9 cellular contexts compared by ENCODE assay signal in genomic region chr6:125753218-125753936, GRCh38. TPM values are rescaled to one million over a fixed set of nuclear protein-coding genes. Genes with fewer than 3 reads are reported as not detected.
DNase-seq lines count a peak whose midpoint lies in the region; ATAC-seq and TF ChIP-seq lines count a peak whose summit lies in the region.
"Had no signal": no experiment of that assay in that cellular context is flagged by ENCODE, and none has a peak within 500 bp of the region (broad histone marks: within the 10 kb centered on the region; RNA-seq: fewer than 3 reads in every experiment).

No MANE protein-coding gene starts in this region.

- H3K36me3 Mint-ChIP-seq in activated CD4-positive, alpha-beta T cell treated with anti-CD3 and anti-CD28 coated beads, Interleukin-2, amount 10 ng/mL, durations not matched to agents 7 days and 5 days (ENCODE audit: low read depth), result no peaks in the 10 kb centered on the region

- TF ChIP-seq POLR2A in gastroesophageal sphincter (IDR thresholded peaks at IDR 0.05) (no peak), transverse colon (IDR thresholded peaks at IDR 0.05) (no peak)

- peaks cover 75% of the 10 kb centered on the region for H3K27me3 ChIP-seq in gastroesophageal sphincter
- peaks cover 86% of the 10 kb centered on the region for H3K27me3 ChIP-seq in transverse colon

- H3K4me1 Mint-ChIP-seq in activated CD4-positive, alpha-beta T cell treated with anti-CD3 and anti-CD28 coated beads, Interleukin-2, amount 10 ng/mL, durations not matched to agents 7 days and 5 days, result peaks cover 16% of the 10 kb centered on the region

- no peak for ATAC-seq in gastroesophageal sphincter

- TF ChIP-seq EP300 in gastroesophageal sphincter (IDR thresholded peaks at IDR 0.05) (no peak), transverse colon (IDR thresholded peaks at IDR 0.05; ENCODE audit: low read depth) (no peak)

- H3K27ac ChIP-seq in gastroesophageal sphincter (no peak overlapping the region), transverse colon (no peak overlapping the region)

- intact Hi-C loops in transverse colon (cut with DNase I; ENCODE audit: low total_unique reads), result no loop called here

- TF ChIP-seq CTCF in gastroesophageal sphincter (IDR thresholded peaks at IDR 0.05) (peak in 3 of 4 experiments; percentile 22 to 56 (median 28)), transverse colon (IDR thresholded peaks at IDR 0.05) (peak in 4 of 5 experiments; percentile 18 to 38 (median 32))

- in situ Hi-C loops in transverse colon (cut with MboI; ENCODE audit: low pct_ligation_motif_present in 1 of 4, low pct_unique_long_range_greater_than_20kb in 1 of 4, low sequenced_read_pairs in 3 of 4), result loop anchor here in 3 of 4 donors (25.0 kb wide), 2 partner anchors 566 to 591 kb away; partner anchors contain the start of gene TPD52L1 (in 2 of the 3)

- no peak overlapping the region for H3K4me3 ChIP-seq in gastroesophageal sphincter
- H3K4me3 ChIP-seq in transverse colon, result no peak overlapping the region

- POLR2A ChIA-PET in activated CD4-positive, alpha-beta T cell treated with anti-CD3 and anti-CD28 coated beads, Interleukin-2, amount 10 ng/mL, durations not matched to agents 7 days and 5 days (lab: Charles Lee), result interaction anchor here (0.7 kb wide), 1 partner anchor 118 kb away, joined by 3 read pairs; no protein-coding TSS in a partner anchor

- no peak overlapping the region for H3K4me3 Mint-ChIP-seq in activated CD4-positive, alpha-beta T cell treated with anti-CD3 and anti-CD28 coated beads, Interleukin-2, amount 10 ng/mL, durations not matched to agents 7 days and 5 days

- H3K27ac Mint-ChIP-seq in activated CD4-positive, alpha-beta T cell treated with anti-CD3 and anti-CD28 coated beads, Interleukin-2, amount 10 ng/mL, durations not matched to agents 7 days and 5 days, result no peak overlapping the region

- DNase-seq in SKM-1 treated with dmso at 0.1 percent for 144 hours (lab: John Stamatoyannopoulos, UW; ENCODE audit: unreplicated experiment) (peak; percentile 37), SKM-1 (lab: John Stamatoyannopoulos, UW; ENCODE audit: unreplicated experiment) (no peak), RPMI8226 (peak; percentile 10), transverse colon (no peak), NCI-H226 (no peak)
- DNase-seq in stimulated activated CD4-positive, alpha-beta T cell treated with anti-CD3 and anti-CD28 coated beads, Interleukin-4, amount 100 ng/mL, for 24 hours, result no peak
- DNase-seq in activated CD4-positive, alpha-beta T cell treated with anti-CD3 and anti-CD28 coated beads, Interleukin-2, amount 10 ng/mL, durations not matched to agents 7 days and 5 days, result no peak

- no peaks in the 10 kb centered on the region for H3K9me3 Mint-ChIP-seq in activated CD4-positive, alpha-beta T cell treated with anti-CD3 and anti-CD28 coated beads, Interleukin-2, amount 10 ng/mL, durations not matched to agents 7 days and 5 days

- CTCF ChIA-PET in activated CD4-positive, alpha-beta T cell treated with anti-CD3 and anti-CD28 coated beads, Interleukin-2, amount 10 ng/mL, durations not matched to agents 7 days and 5 days (lab: Charles Lee), result interaction anchor here (0.8 to 1.9 kb wide), 5 partner anchors 8 to 443 kb away, joined by 3 to 4 read pairs (median 3); no protein-coding TSS in a partner anchor

- H3K9me3 ChIP-seq in gastroesophageal sphincter, result no peaks in the 10 kb centered on the region
- H3K9me3 ChIP-seq in transverse colon, result no peaks in the 10 kb centered on the region

- H3K36me3 ChIP-seq in gastroesophageal sphincter (no peaks in the 10 kb centered on the region), transverse colon (no peaks in the 10 kb centered on the region)

- WGBS in gastroesophageal sphincter (ENCODE audit: low coverage in 1 of 2), 2 donors, result 48 to 53% methylated on average over 5 of the region's 5 CpGs
- WGBS in transverse colon (ENCODE audit: low coverage in 1 of 2), 2 donors, result 33 to 38% methylated on average over 5 of the region's 5 CpGs

- H3K27me3 Mint-ChIP-seq in activated CD4-positive, alpha-beta T cell treated with anti-CD3 and anti-CD28 coated beads, Interleukin-2, amount 10 ng/mL, durations not matched to agents 7 days and 5 days, result peaks cover 61% of the 10 kb centered on the region

- H3K4me1 ChIP-seq in gastroesophageal sphincter (peaks cover 0 to 22% (median 3%) of the 10 kb centered on the region in 3 donors), transverse colon (peaks cover 6 to 25% (median 14%) of the 10 kb centered on the region in 4 donors)

RNA-seq across cellular contexts. Expression of gene HEY2, which starts 3.9 kb away (rescaled TPM):
- total RNA-seq in gastroesophageal sphincter (1 to 10 TPM; 1.1 to 2.3 (median 2.1) TPM), transverse colon (under 1 TPM in 2 of 4 donors, not detected in 2; 0.41 to 0.79 TPM)
- total RNA-seq in activated CD4-positive, alpha-beta T cell treated with anti-CD3 and anti-CD28 coated beads, Interleukin-2, amount 10 ng/mL, durations not matched to agents 7 days and 5 days, result not detected
- total RNA-seq: T-helper 1 cell treated with Interleukin-12 subunit alpha and Interleukin-12 subunit beta and Interleukin-4 antibody, amounts not matched to agents 30 ng/mL and 1 ng/mL, for 36 hours had no signal

RNA-seq across cellular contexts. Expression of gene NCOA7, which starts 37.4 kb away (rescaled TPM):
- total RNA-seq in gastroesophageal sphincter (10 to 100 TPM; 18.1 to 31.4 (median 26.7) TPM), transverse colon (10 to 100 TPM; 16.7 to 28.3 (median 21.2) TPM)
- 10 to 100 TPM; 43.2 to 53.1 TPM for total RNA-seq in activated CD4-positive, alpha-beta T cell treated with anti-CD3 and anti-CD28 coated beads, Interleukin-2, amount 10 ng/mL, durations not matched to agents 7 days and 5 days

Comparison
In these comparisons a context has a peak if more than half of its experiments do, and no peak if none do; other contexts are left out.
1. DNase-seq: peak in SKM-1 treated with dmso at 0.1 percent for 144 hours (single experiment) and RPMI8226 (single experiment); none in SKM-1 (single experiment), transverse colon (single experiment), NCI-H226 (single experiment), stimulated activated CD4-positive, alpha-beta T cell treated with anti-CD3 and anti-CD28 coated beads, Interleukin-4, amount 100 ng/mL, for 24 hours (single experiment) and activated CD4-positive, alpha-beta T cell treated with anti-CD3 and anti-CD28 coated beads, Interleukin-2, amount 10 ng/mL, durations not matched to agents 7 days and 5 days (single experiment).